ENCODE assay signal across 8 cellular contexts in the genomic region with DNA sequence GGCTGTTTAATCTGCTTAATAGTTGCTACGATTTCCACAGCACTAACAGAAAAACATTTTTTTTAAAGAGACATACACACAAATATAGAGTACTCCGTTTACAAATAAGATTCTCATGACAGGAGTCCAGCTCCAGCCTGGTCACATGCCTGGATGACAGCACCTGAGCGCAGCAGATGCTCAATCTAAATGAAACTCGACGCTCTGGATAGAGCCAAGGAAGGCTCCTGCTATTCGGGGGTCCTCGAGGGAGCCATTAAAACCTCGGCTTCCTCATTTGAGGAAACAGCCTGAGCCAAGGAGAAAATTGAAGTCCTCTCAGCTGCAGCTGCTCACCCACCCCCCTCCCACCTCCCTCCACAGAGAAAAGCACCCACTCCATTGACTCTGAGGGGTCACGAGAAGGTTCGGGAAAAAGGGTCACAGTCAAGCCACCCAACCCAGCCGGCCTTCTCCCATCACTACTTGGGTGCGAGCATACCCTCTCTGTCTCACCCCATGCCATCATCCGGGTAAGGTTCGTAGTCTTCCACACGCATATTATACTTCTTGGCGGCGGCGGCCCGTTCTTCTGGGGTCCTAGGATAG. TPM values are rescaled to one million over a fixed set of nuclear protein-coding genes. Genes with fewer than 3 reads are reported as not detected.
DNase-seq lines count a peak whose midpoint lies in the region; ATAC-seq lines count a peak whose summit lies in the region.

No MANE protein-coding gene starts in this region.

- no peaks in the 10 kb centered on the region for H3K27me3 Mint-ChIP-seq in CD8-positive, alpha-beta memory T cell
- H3K27me3 Mint-ChIP-seq in activated T-helper 2 cell treated with anti-CD3 and anti-CD28 coated beads, Interferon-gamma antibody, Interleukin-2, Interleukin-4, amounts not matched to agents 10 μg/mL and 5 μg/mL and 100 μg/mL, durations not matched to agents 14 hours and 24 hours and 36 hours (ENCODE audit: low read depth), result no peaks in the 10 kb centered on the region

- CTCF ChIA-PET in CD8-positive, alpha-beta memory T cell (lab: Charles Lee), result interaction anchor here (2.7 to 4.2 kb wide), 2 partner anchors 11 to 15 kb away, joined by 8 to 35 read pairs; partner anchors contain the start of gene SEC31B

- intact Hi-C loops in activated T-helper 2 cell treated with anti-CD3 and anti-CD28 coated beads, Interferon-gamma antibody, Interleukin-2, Interleukin-4, amounts not matched to agents 10 μg/mL and 5 μg/mL and 100 μg/mL, durations not matched to agents 14 hours and 24 hours and 36 hours (cut with micrococcal nuclease), result loop anchor here (1.0 to 5.0 kb wide), 4 partner anchors 11 to 242 kb away; partner anchors contain the start of gene BLOC1S2

- ATAC-seq in HG03196 (IDR thresholded peaks at IDR 0.05; ENCODE audit: unreplicated experiment), result peak; percentile 8

- H3K27ac ChIP-seq in CD8-positive, alpha-beta memory T cell (ENCODE audit: low read depth, low read length), result peak overlapping the region; percentile 83

- H3K9me3 Mint-ChIP-seq in CD8-positive, alpha-beta memory T cell, result no peaks in the 10 kb centered on the region
- no peaks in the 10 kb centered on the region for H3K9me3 Mint-ChIP-seq in activated T-helper 2 cell treated with anti-CD3 and anti-CD28 coated beads, Interferon-gamma antibody, Interleukin-2, Interleukin-4, amounts not matched to agents 10 μg/mL and 5 μg/mL and 100 μg/mL, durations not matched to agents 14 hours and 24 hours and 36 hours

- H3K36me3 Mint-ChIP-seq in CD8-positive, alpha-beta memory T cell, result peaks cover 0 to 48% (median 4%) of the 10 kb centered on the region in 3 donors
- peaks cover 48% of the 10 kb centered on the region for H3K36me3 Mint-ChIP-seq in activated T-helper 2 cell treated with anti-CD3 and anti-CD28 coated beads, Interferon-gamma antibody, Interleukin-2, Interleukin-4, amounts not matched to agents 10 μg/mL and 5 μg/mL and 100 μg/mL, durations not matched to agents 14 hours and 24 hours and 36 hours (ENCODE audit: low read depth)

- no peak for DNase-seq in CD8-positive, alpha-beta memory T cell
- no peak for DNase-seq in activated T-helper 2 cell treated with anti-CD3 and anti-CD28 coated beads, Interferon-gamma antibody, Interleukin-2, Interleukin-4, amounts not matched to agents 10 μg/mL and 5 μg/mL and 100 μg/mL, durations not matched to agents 14 hours and 24 hours and 36 hours (ENCODE audit: low spot score)
- peak; percentile 39 for DNase-seq in stimulated activated CD8-positive, alpha-beta memory T cell treated with anti-CD3 and anti-CD28 coated beads, Interleukin-4, amount 100 ng/mL, for 48 hours
- DNase-seq in KG1 (lab: John Stamatoyannopoulos, UW), result no peak
- DNase-seq in NCI-H1417 (lab: John Stamatoyannopoulos, UW), result no peak
- DNase-seq in NCI-H748 treated with DMSO at 0.1 percent for 48 hours (lab: John Stamatoyannopoulos, UW), result no peak

- POLR2A ChIA-PET in CD8-positive, alpha-beta memory T cell (lab: Charles Lee), result no interaction called here

- peak overlapping the region; percentile 97 for H3K4me3 ChIP-seq in CD8-positive, alpha-beta memory T cell (ENCODE audit: low read length)
- H3K4me3 ChIP-seq in iPS-11a (ENCODE audit: low read depth, low read length), result peak overlapping the region; percentile 94

- no peaks in the 10 kb centered on the region for H3K9me3 ChIP-seq in CD8-positive, alpha-beta memory T cell (ENCODE audit: low read length)

- peak overlapping the region; percentile 93 to 100 (median 99) for H3K4me3 Mint-ChIP-seq in CD8-positive, alpha-beta memory T cell
- peak overlapping the region; percentile 89 for H3K4me3 Mint-ChIP-seq in activated T-helper 2 cell treated with anti-CD3 and anti-CD28 coated beads, Interferon-gamma antibody, Interleukin-2, Interleukin-4, amounts not matched to agents 10 μg/mL and 5 μg/mL and 100 μg/mL, durations not matched to agents 14 hours and 24 hours and 36 hours (ENCODE audit: low read depth)

- peaks cover 25 to 42% (median 40%) of the 10 kb centered on the region in 3 donors for H3K4me1 Mint-ChIP-seq in CD8-positive, alpha-beta memory T cell
- peaks cover 21% of the 10 kb centered on the region for H3K4me1 Mint-ChIP-seq in activated T-helper 2 cell treated with anti-CD3 and anti-CD28 coated beads, Interferon-gamma antibody, Interleukin-2, Interleukin-4, amounts not matched to agents 10 μg/mL and 5 μg/mL and 100 μg/mL, durations not matched to agents 14 hours and 24 hours and 36 hours (ENCODE audit: low read depth)

- H3K27me3 ChIP-seq in CD8-positive, alpha-beta memory T cell (ENCODE audit: insufficient read depth, low read length, poor library complexity, severe bottlenecking), result no peaks in the 10 kb centered on the region

- H3K36me3 ChIP-seq in CD8-positive, alpha-beta memory T cell (ENCODE audit: insufficient read depth, low read length), result peaks cover 24% of the 10 kb centered on the region

- peaks cover 35% of the 10 kb centered on the region for H3K4me1 ChIP-seq in CD8-positive, alpha-beta memory T cell (ENCODE audit: insufficient read depth, low read length)

- peak overlapping the region; percentile 84 to 100 (median 99) for H3K27ac Mint-ChIP-seq in CD8-positive, alpha-beta memory T cell
- H3K27ac Mint-ChIP-seq in activated T-helper 2 cell treated with anti-CD3 and anti-CD28 coated beads, Interferon-gamma antibody, Interleukin-2, Interleukin-4, amounts not matched to agents 10 μg/mL and 5 μg/mL and 100 μg/mL, durations not matched to agents 14 hours and 24 hours and 36 hours, result peak overlapping the region; percentile 95

RNA-seq across cellular contexts. Expression of gene NDUFB8, which starts 0.7 kb away (rescaled TPM):
- total RNA-seq in CD8-positive, alpha-beta memory T cell, result 100 to 1,000 TPM; 242 to 246 TPM
- polyA plus RNA-seq in CD8-positive, alpha-beta memory T cell, result 488 TPM
- 278 and 283 TPM in 2 replicates for total RNA-seq in activated T-helper 2 cell treated with anti-CD3 and anti-CD28 coated beads, Interferon-gamma antibody, Interleukin-2, Interleukin-4, amounts not matched to agents 10 μg/mL and 5 μg/mL and 100 μg/mL, durations not matched to agents 14 hours and 24 hours and 36 hours

RNA-seq across cellular contexts. Expression of gene HIF1AN, which starts 6.8 kb away (rescaled TPM):
- 10 to 100 TPM; 48.6 to 52.8 TPM for total RNA-seq in CD8-positive, alpha-beta memory T cell
- 29.7 TPM for polyA plus RNA-seq in CD8-positive, alpha-beta memory T cell
- 46.7 and 47.9 TPM in 2 replicates for total RNA-seq in activated T-helper 2 cell treated with anti-CD3 and anti-CD28 coated beads, Interferon-gamma antibody, Interleukin-2, Interleukin-4, amounts not matched to agents 10 μg/mL and 5 μg/mL and 100 μg/mL, durations not matched to agents 14 hours and 24 hours and 36 hours

RNA-seq across cellular contexts. Expression of gene SEC31B, which starts 9.3 kb away (rescaled TPM):
- 10 to 100 TPM; 15.4 to 15.8 TPM for total RNA-seq in CD8-positive, alpha-beta memory T cell
- 2.3 TPM for polyA plus RNA-seq in CD8-positive, alpha-beta memory T cell
- 57.4 and 60.6 TPM in 2 replicates for total RNA-seq in activated T-helper 2 cell treated with anti-CD3 and anti-CD28 coated beads, Interferon-gamma antibody, Interleukin-2, Interleukin-4, amounts not matched to agents 10 μg/mL and 5 μg/mL and 100 μg/mL, durations not matched to agents 14 hours and 24 hours and 36 hours
